In genomic region chr11:10902301-10902700, GRCh38 we compare ENCODE assay signal across 14 cellular contexts. TPM values are rescaled to one million over a fixed set of nuclear protein-coding genes. Genes with fewer than 3 reads are reported as not detected.
A peak's percentile ranks its signal among the peaks of the same experiment; 100 is the strongest.
DNase-seq lines count a peak whose midpoint lies in the region; TF ChIP-seq lines count a peak whose summit lies in the region.
"Had no signal": no experiment of that assay in that cellular context is flagged by ENCODE, and none has a peak within 500 bp of the region (broad histone marks: within the 10 kb centered on the region; RNA-seq: fewer than 3 reads in every experiment).

No MANE protein-coding gene starts in this region.

- DNase-seq in HFFc6, result no peak
- DNase-seq in NCI-H69 (lab: John Stamatoyannopoulos, UW), result peak; percentile 41
- DNase-seq in sigmoid colon, result no peak
- no peak for DNase-seq in stimulated activated CD4-positive, alpha-beta T cell treated with anti-CD3 and anti-CD28 coated beads, Interleukin-15, amount 100 ng/mL, for 24 hours
- DNase-seq in NCI-H1694 (lab: John Stamatoyannopoulos, UW), result no peak
- no peak for DNase-seq in stimulated activated CD4-positive, alpha-beta T cell treated with anti-CD3 and anti-CD28 coated beads, Interleukin-4, amount 100 ng/mL, for 1 hour
- DNase-seq in NCI-H2081 treated with DMSO at 0.1 percent for 48 hours (lab: John Stamatoyannopoulos, UW), result no peak
- DNase-seq: activated gamma-delta T cell treated with Interleukin-2 at 50 U/mL for 16 hours; endodermal cell; NCI-H1092 treated with DMSO at 0.1 percent for 48 hours; stimulated activated CD4-positive, alpha-beta T cell treated with anti-CD3 and anti-CD28 coated beads, Interleukin-2, amount 100 ng/mL, for 24 hours had no signal

- H3K27ac ChIP-seq in sigmoid colon, result peak overlapping the region; percentile 84 to 94 (median 92)
- H3K27ac ChIP-seq: SK-N-MC had no signal

- no peaks in the 10 kb centered on the region for H3K9me3 Mint-ChIP-seq in HFFc6
- H3K9me3 Mint-ChIP-seq in dendritic cell treated with granulocyte-macrophage colony-stimulating factor and Interleukin-4, amounts not matched to agents 40 ng/mL and 50 ng/mL, for 4 days, result no peaks in the 10 kb centered on the region
- H3K9me3 Mint-ChIP-seq: endodermal cell had no signal

- H3K4me3 Mint-ChIP-seq in HFFc6, result no peak overlapping the region
- no peak overlapping the region for H3K4me3 Mint-ChIP-seq in dendritic cell treated with granulocyte-macrophage colony-stimulating factor and Interleukin-4, amounts not matched to agents 40 ng/mL and 50 ng/mL, for 4 days
- H3K4me3 Mint-ChIP-seq: endodermal cell had no signal

- no peak for TF ChIP-seq EP300 in sigmoid colon (IDR thresholded peaks at IDR 0.05)

- H3K4me3 ChIP-seq in sigmoid colon, result no peak overlapping the region
- H3K4me3 ChIP-seq: SK-N-MC had no signal

- no peaks in the 10 kb centered on the region for H3K27me3 ChIP-seq in sigmoid colon

- TF ChIP-seq CTCF in HFFc6 (IDR thresholded peaks at IDR 0.05) (no peak), sigmoid colon (IDR thresholded peaks at IDR 0.05) (no peak)

- WGBS in sigmoid colon, 2 donors, result 79 to 87% methylated on average over 4 of the region's 4 CpGs

- no peaks in the 10 kb centered on the region for H3K36me3 ChIP-seq in sigmoid colon

- H3K4me1 ChIP-seq in sigmoid colon, result peaks cover 0 to 58% (median 40%) of the 10 kb centered on the region in 4 donors

- intact Hi-C loops in dendritic cell treated with granulocyte-macrophage colony-stimulating factor and Interleukin-4, amounts not matched to agents 40 ng/mL and 50 ng/mL, for 4 days (cut with micrococcal nuclease), result no loop called here
- intact Hi-C loops in sigmoid colon (cut with DNase I), result no loop called here

- no peak for TF ChIP-seq POLR2A in sigmoid colon (IDR thresholded peaks at IDR 0.05)

- no peaks in the 10 kb centered on the region for H3K9me3 ChIP-seq in sigmoid colon

- peaks cover 2% of the 10 kb centered on the region for H3K27me3 Mint-ChIP-seq in HFFc6 (ENCODE audit: insufficient read depth)
- H3K27me3 Mint-ChIP-seq in dendritic cell treated with granulocyte-macrophage colony-stimulating factor and Interleukin-4, amounts not matched to agents 40 ng/mL and 50 ng/mL, for 4 days, result no peaks in the 10 kb centered on the region
- H3K27me3 Mint-ChIP-seq: progenitor cell of endocrine pancreas had no signal

- peak overlapping the region; percentile 52; the same call in 1 of the 2 replicates for H3K27ac Mint-ChIP-seq in HFFc6
- peak overlapping the region; percentile 93 for H3K27ac Mint-ChIP-seq in dendritic cell treated with granulocyte-macrophage colony-stimulating factor and Interleukin-4, amounts not matched to agents 40 ng/mL and 50 ng/mL, for 4 days
- H3K27ac Mint-ChIP-seq: endodermal cell, progenitor cell of endocrine pancreas had no signal

- peaks cover 66% of the 10 kb centered on the region for H3K4me1 Mint-ChIP-seq in HFFc6 (ENCODE audit: low read depth)
- H3K4me1 Mint-ChIP-seq in dendritic cell treated with granulocyte-macrophage colony-stimulating factor and Interleukin-4, amounts not matched to agents 40 ng/mL and 50 ng/mL, for 4 days (ENCODE audit: low read depth), result peaks cover 60% of the 10 kb centered on the region
- H3K4me1 Mint-ChIP-seq: endodermal cell had no signal

- H3K36me3 Mint-ChIP-seq in HFFc6 (ENCODE audit: low read depth), result no peaks in the 10 kb centered on the region
- H3K36me3 Mint-ChIP-seq in dendritic cell treated with granulocyte-macrophage colony-stimulating factor and Interleukin-4, amounts not matched to agents 40 ng/mL and 50 ng/mL, for 4 days (ENCODE audit: low read depth), result peaks cover 5% of the 10 kb centered on the region

RNA-seq across cellular contexts. Expression of gene ZBED5, which starts 44.4 kb away (rescaled TPM):
- 10 to 100 TPM; 24.0 to 29.0 (median 26.4) TPM for total RNA-seq in HFFc6 (2021; fragmentation: NEBNext Ultra II Directional; extraction: Animal tissue kit (Norgen Biotek cat#: 25700))
- 10 to 100 TPM; 34.9 to 51.7 (median 42.6) TPM for total RNA-seq in sigmoid colon
- polyA plus RNA-seq in sigmoid colon, result 10 to 100 TPM in 2 of 3 donors, 1 to 10 TPM in 1; 9.0 to 23.0 (median 10.2) TPM
